8 cellular contexts compared by ENCODE assay signal in genomic region chr9:27460225-27461023, GRCh38.
DNase-seq lines count a peak whose midpoint lies in the region; ATAC-seq lines count a peak whose summit lies in the region.

No MANE protein-coding gene starts in this region.

- H3K9me3 Mint-ChIP-seq in activated CD4-positive, alpha-beta T cell treated with anti-CD3 and anti-CD28 coated beads, Interleukin-2, amount 10 ng/mL, durations not matched to agents 7 days and 5 days, result no peaks in the 10 kb centered on the region

- CTCF ChIA-PET in activated CD4-positive, alpha-beta T cell treated with anti-CD3 and anti-CD28 coated beads, Interleukin-2, amount 10 ng/mL, durations not matched to agents 7 days and 5 days (lab: Charles Lee), result interaction anchor here (1.5 kb wide), 1 partner anchor 25 kb away, joined by 3 read pairs; no protein-coding TSS in a partner anchor

- peaks cover 14% of the 10 kb centered on the region for H3K4me1 Mint-ChIP-seq in activated CD4-positive, alpha-beta T cell treated with anti-CD3 and anti-CD28 coated beads, Interleukin-2, amount 10 ng/mL, durations not matched to agents 7 days and 5 days

- ATAC-seq in GM19452 (IDR thresholded peaks at IDR 0.05; ENCODE audit: unreplicated experiment) (peak; percentile 95), HG03432 (IDR thresholded peaks at IDR 0.05; ENCODE audit: unreplicated experiment) (peak; percentile 96)

- H3K36me3 Mint-ChIP-seq in activated CD4-positive, alpha-beta T cell treated with anti-CD3 and anti-CD28 coated beads, Interleukin-2, amount 10 ng/mL, durations not matched to agents 7 days and 5 days (ENCODE audit: low read depth), result no peaks in the 10 kb centered on the region

- H3K9ac ChIP-seq in rectal smooth muscle tissue (ENCODE audit: low read length), result no peak overlapping the region

- H3K36me3 ChIP-seq in rectal smooth muscle tissue (ENCODE audit: control insufficient read depth, insufficient read depth, low read length), result peaks cover under 1% of the 10 kb centered on the region

- H3K4me3 Mint-ChIP-seq in activated CD4-positive, alpha-beta T cell treated with anti-CD3 and anti-CD28 coated beads, Interleukin-2, amount 10 ng/mL, durations not matched to agents 7 days and 5 days, result no peak overlapping the region

- H3K27ac ChIP-seq in rectal smooth muscle tissue (ENCODE audit: low read depth, low read length), result peak overlapping the region; percentile 18

- H3K4me1 ChIP-seq in rectal smooth muscle tissue (ENCODE audit: control insufficient read depth, insufficient read depth, low read length), result peaks cover 11% of the 10 kb centered on the region

- no peaks in the 10 kb centered on the region for H3K27me3 ChIP-seq in rectal smooth muscle tissue (ENCODE audit: control insufficient read depth, insufficient read depth, low read length)

- H3K4me3 ChIP-seq in rectal smooth muscle tissue (ENCODE audit: low read length), result no peak overlapping the region

- DNase-seq in AML-193 (lab: John Stamatoyannopoulos, UW) (peak; percentile 17 to 22), amniotic epithelial cell (ENCODE audit: low read depth) (peak; percentile 23), NCI-H1436 treated with DMSO at 0.1 percent for 48 hours (lab: John Stamatoyannopoulos, UW) (no peak), iPS-NIHi7 (ENCODE audit: extremely low spot score) (no peak)
- no peak for DNase-seq in activated CD4-positive, alpha-beta T cell treated with anti-CD3 and anti-CD28 coated beads, Interleukin-2, amount 10 ng/mL, durations not matched to agents 7 days and 5 days

- no peaks in the 10 kb centered on the region for H3K27me3 Mint-ChIP-seq in activated CD4-positive, alpha-beta T cell treated with anti-CD3 and anti-CD28 coated beads, Interleukin-2, amount 10 ng/mL, durations not matched to agents 7 days and 5 days

- POLR2A ChIA-PET in activated CD4-positive, alpha-beta T cell treated with anti-CD3 and anti-CD28 coated beads, Interleukin-2, amount 10 ng/mL, durations not matched to agents 7 days and 5 days (lab: Charles Lee), result no interaction called here

- H3K27ac Mint-ChIP-seq in activated CD4-positive, alpha-beta T cell treated with anti-CD3 and anti-CD28 coated beads, Interleukin-2, amount 10 ng/mL, durations not matched to agents 7 days and 5 days, result no peak overlapping the region

Comparison
In these comparisons a context has a peak if more than half of its experiments do, and no peak if none do; other contexts are left out.
1. DNase-seq: peak in AML-193 (2 of 2) and amniotic epithelial cell (single experiment); none in activated CD4-positive, alpha-beta T cell treated with anti-CD3 and anti-CD28 coated beads, Interleukin-2, amount 10 ng/mL, durations not matched to agents 7 days and 5 days (single experiment), NCI-H1436 treated with DMSO at 0.1 percent for 48 hours (single experiment) and iPS-NIHi7 (single experiment).